ENCODE assay signal across 5 cellular contexts in genomic region chr4:143858486-143858885, GRCh38. TPM values are rescaled to one million over a fixed set of nuclear protein-coding genes. Genes with fewer than 3 reads are reported as not detected.
"Had no signal": no experiment of that assay in that cellular context is flagged by ENCODE, and none has a peak within 500 bp of the region (broad histone marks: within the 10 kb centered on the region; RNA-seq: fewer than 3 reads in every experiment).

No MANE protein-coding gene starts in this region.

RNA-seq across cellular contexts. Expression of gene GYPE, which starts 46.9 kb away (rescaled TPM):
- total RNA-seq: hepatocyte, mesothelial cell of epicardium, ovary, transverse colon, vagina had no signal
- polyA plus RNA-seq: hepatocyte had no signal
